ENCODE assay signal across 20 cellular contexts in genomic region chr1:85484716-85485115, GRCh38. TPM values are rescaled to one million over a fixed set of nuclear protein-coding genes. Genes with fewer than 3 reads are reported as not detected.
"Had no signal": no experiment of that assay in that cellular context is flagged by ENCODE, and none has a peak within 500 bp of the region (broad histone marks: within the 10 kb centered on the region; RNA-seq: fewer than 3 reads in every experiment).

No MANE protein-coding gene starts in this region.

- H3K4me3 ChIP-seq: adrenal gland, SK-N-MC had no signal

- H3K27me3 ChIP-seq: adrenal gland had no signal

- ATAC-seq: activated CD8-positive, alpha-beta T cell treated with anti-CD3 and anti-CD28 coated beads, Interleukin-2, amount 10 ng/mL, durations not matched to agents 7 days and 5 days; WTC11 had no signal

- H3K4me1 ChIP-seq: adrenal gland had no signal

- DNase-seq: activated CD4-positive, alpha-beta T cell treated with anti-CD3 and anti-CD28 coated beads for 48 hours; activated CD4-positive, alpha-beta T cell treated with anti-CD3 and anti-CD28 coated beads, Interleukin-2, amount 50 U/mL, for 4 hours; activated CD4-positive, CD25-positive, alpha-beta regulatory T cell treated with anti-CD3 and anti-CD28 coated beads, Interleukin-2, amount 50 U/mL, for 72 hours; activated CD8-positive, alpha-beta memory T cell treated with anti-CD3 and anti-CD28 coated beads, Interleukin-2, amount 50 U/mL, for 48 hours; activated CD8-positive, alpha-beta T cell treated with anti-CD3 and anti-CD28 coated beads, Interleukin-2, amount 10 ng/mL, durations not matched to agents 7 days and 5 days; activated naive CD4-positive, alpha-beta T cell treated with anti-CD3 and anti-CD28 coated beads, Interleukin-2, amount 50 U/mL, for 16 hours; activated naive CD8-positive, alpha-beta T cell treated with anti-CD3 and anti-CD28 coated beads, Interleukin-2, amount 10 ng/mL, durations not matched to agents 7 days and 5 days; activated T-cell treated with anti-CD3 and anti-CD28 coated beads, Interleukin-2, amount 50 U/mL, for 1 hour; adrenal gland; anterior cingulate cortex; MM.1S; NCI-H1105; NCI-H1436; NCI-H1694 treated with DMSO at 0.1 percent for 48 hours; NCI-H2029 treated with DMSO at 0.1 percent for 48 hours; NCI-H510A treated with DMSO at 0.1 percent for 48 hours; SW 1271 had no signal

- H3K36me3 ChIP-seq: adrenal gland had no signal

- H3K27ac ChIP-seq: adrenal gland, SK-N-MC had no signal

- H3K9me3 ChIP-seq: adrenal gland had no signal

RNA-seq across cellular contexts. Expression of gene DDAH1, which starts 19.8 kb away (rescaled TPM):
- total RNA-seq: activated naive CD8-positive, alpha-beta T cell treated with anti-CD3 and anti-CD28 coated beads, Interleukin-2, amount 10 ng/mL, durations not matched to agents 7 days and 5 days; T-helper 1 cell treated with Interleukin-12 subunit alpha and Interleukin-12 subunit beta and Interleukin-4 antibody, amounts not matched to agents 30 ng/mL and 1 ng/mL, for 36 hours had no signal
